8 cellular contexts compared by ENCODE assay signal in genomic region chr16:78235168-78235800, GRCh38.
DNase-seq lines count a peak whose midpoint lies in the region; ATAC-seq and TF ChIP-seq lines count a peak whose summit lies in the region.

No MANE protein-coding gene starts in this region.

- H3K4me3 Mint-ChIP-seq in activated B cell treated with CpG ODN at 0.5 μM for 24 hours, result no peak overlapping the region

- CTCF ChIA-PET in activated B cell treated with CpG ODN at 0.5 μM for 24 hours (lab: Charles Lee), result interaction anchor here (0.7 to 4.9 kb wide), 3 partner anchors 10 to 111 kb away, joined by 3 to 31 read pairs (median 3); no protein-coding TSS in a partner anchor

- peak; percentile 82 for ATAC-seq in HG02571 (IDR thresholded peaks at IDR 0.05; ENCODE audit: unreplicated experiment)
- peak; percentile 75 for ATAC-seq in activated B cell treated with CpG ODN at 0.5 μM for 24 hours (ENCODE audit: low read depth)

- no peaks in the 10 kb centered on the region for H3K36me3 Mint-ChIP-seq in activated B cell treated with CpG ODN at 0.5 μM for 24 hours (ENCODE audit: low read depth)

- peak; percentile 74 for TF ChIP-seq CTCF in activated B cell treated with CpG ODN at 0.5 μM for 24 hours (IDR thresholded peaks at IDR 0.05)

- intact Hi-C loops in activated B cell treated with CpG ODN at 0.5 μM for 24 hours (cut with micrococcal nuclease), result loop anchor here (1.0 to 10.0 kb wide), 3 partner anchors 113 to 558 kb away; no protein-coding TSS in a partner anchor

- POLR2A ChIA-PET in activated B cell treated with CpG ODN at 0.5 μM for 24 hours (lab: Charles Lee), result no interaction called here

- no peak overlapping the region for H3K27ac Mint-ChIP-seq in activated B cell treated with CpG ODN at 0.5 μM for 24 hours

- no peaks in the 10 kb centered on the region for H3K27me3 Mint-ChIP-seq in activated B cell treated with CpG ODN at 0.5 μM for 24 hours

- no peaks in the 10 kb centered on the region for H3K4me1 Mint-ChIP-seq in activated B cell treated with CpG ODN at 0.5 μM for 24 hours

- peak; percentile 27 for DNase-seq in NCI-H2196 (lab: John Stamatoyannopoulos, UW; ENCODE audit: unreplicated experiment)
- no peak for DNase-seq in NCI-H2196 treated with DMSO at 0.1 percent for 48 hours (lab: John Stamatoyannopoulos, UW; ENCODE audit: unreplicated experiment)
- peak; percentile 6 for DNase-seq in NCI-H128 (lab: John Stamatoyannopoulos, UW; ENCODE audit: unreplicated experiment)
- DNase-seq in activated B cell treated with CpG ODN at 0.5 μM for 24 hours, result peak; percentile 45
- peak in 57 of 61 donors; percentile 5 to 80 (median 49) for DNase-seq in caudate nucleus (lab: John Stamatoyannopoulos, UW)
- DNase-seq in left kidney (ENCODE audit: low read depth, low spot score), result peak; percentile 83
- peak; percentile 41 to 58 for DNase-seq in stimulated activated CD4-positive, alpha-beta T cell treated with anti-CD3 and anti-CD28 coated beads, Interleukin-4, amount 100 ng/mL, for 48 hours (ENCODE audit: low read depth in 2 of 2)

- peak overlapping the region; percentile 54 for H3K27ac ChIP-seq in caudate nucleus (ENCODE audit: low read depth, low read length)

- no peaks in the 10 kb centered on the region for H3K9me3 Mint-ChIP-seq in activated B cell treated with CpG ODN at 0.5 μM for 24 hours
